8 cellular contexts compared by ENCODE assay signal in the genomic region with DNA sequence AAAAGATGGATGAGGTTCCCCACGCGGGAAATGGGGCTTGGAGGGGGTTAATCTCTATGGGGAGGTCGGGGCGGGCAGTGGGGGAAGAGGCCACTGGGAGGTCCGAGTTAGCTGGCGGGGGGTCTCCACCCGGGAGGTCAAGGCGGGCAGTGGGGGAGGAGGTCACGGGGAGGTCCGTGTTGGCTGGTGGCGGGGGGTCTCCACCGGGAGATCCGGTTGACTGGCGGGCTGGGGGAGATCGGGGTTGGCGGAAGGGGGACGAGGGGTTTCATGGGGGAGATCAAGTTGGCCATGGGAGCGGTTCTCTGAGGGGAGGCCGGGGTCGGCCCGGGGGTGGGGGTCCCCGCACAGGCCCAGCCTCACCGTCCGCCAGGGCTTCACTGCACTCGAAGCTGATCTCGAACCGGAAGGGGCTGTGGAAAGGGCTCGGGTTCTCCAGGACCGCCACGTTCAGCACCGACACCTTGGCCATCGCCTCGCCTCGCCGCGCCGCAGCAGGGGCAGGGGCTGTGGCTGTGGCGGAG. TPM values are rescaled to one million over a fixed set of nuclear protein-coding genes. Genes with fewer than 3 reads are reported as not detected.
DNase-seq lines count a peak whose midpoint lies in the region; ATAC-seq and TF ChIP-seq lines count a peak whose summit lies in the region.

No MANE protein-coding gene starts in this region.

- intact Hi-C loops in activated CD4-positive, alpha-beta T cell treated with anti-CD3 and anti-CD28 coated beads, Interleukin-2, amount 10 ng/mL, durations not matched to agents 24 days and 14 days (cut with micrococcal nuclease): loop anchor here (1.0 to 5.0 kb wide), 8 partner anchors 18 to 341 kb away; a partner anchor contains a TSS

- H3K27me3 ChIP-seq in kidney epithelial cell (ENCODE audit: control insufficient read depth, insufficient read depth, low read length) (no peaks in the 10 kb centered on the region), suprapubic skin (no peaks in the 10 kb centered on the region)

- H3K27ac ChIP-seq in suprapubic skin: no peak overlapping the region

- peaks cover 25% of the 10 kb centered on the region for H3K36me3 Mint-ChIP-seq in activated CD4-positive, alpha-beta T cell treated with anti-CD3 and anti-CD28 coated beads, Interleukin-2, amount 10 ng/mL, durations not matched to agents 24 days and 14 days (ENCODE audit: low read depth)
- H3K36me3 Mint-ChIP-seq in activated CD8-positive, alpha-beta T cell treated with anti-CD3 and anti-CD28 coated beads, Interleukin-2, amount 10 ng/mL, durations not matched to agents 7 days and 5 days (ENCODE audit: low read depth): peaks cover 41% of the 10 kb centered on the region

- no peak for TF ChIP-seq POLR2A in suprapubic skin (IDR thresholded peaks at IDR 0.05)

- peak overlapping the region; percentile 86 for H3K4me3 ChIP-seq in kidney epithelial cell (ENCODE audit: low read depth, low read length)
- H3K4me3 ChIP-seq in suprapubic skin: peak overlapping the region; percentile 58

- no peak for DNase-seq in activated CD4-positive, alpha-beta T cell treated with anti-CD3 and anti-CD28 coated beads, Interleukin-2, amount 10 ng/mL, durations not matched to agents 24 days and 14 days
- DNase-seq in activated CD4-positive, alpha-beta T cell treated with anti-CD3 and anti-CD28 coated beads for 4 hours: no peak
- DNase-seq in activated CD8-positive, alpha-beta T cell treated with anti-CD3 and anti-CD28 coated beads, Interleukin-2, amount 10 ng/mL, durations not matched to agents 7 days and 5 days: no peak
- DNase-seq in kidney epithelial cell (ENCODE audit: low read depth) (no peak), suprapubic skin (ENCODE audit: low spot score in 2 of 2) (no peak), HuH-7.5 (ENCODE audit: low spot score) (no peak)

- H3K36me3 ChIP-seq in kidney epithelial cell (ENCODE audit: control insufficient read depth, insufficient read depth, low read length) (no peaks in the 10 kb centered on the region), suprapubic skin (no peaks in the 10 kb centered on the region)

- no peak for ATAC-seq in activated CD8-positive, alpha-beta T cell treated with anti-CD3 and anti-CD28 coated beads, Interleukin-2, amount 10 ng/mL, durations not matched to agents 7 days and 5 days
- no peak for ATAC-seq in GM21717 (IDR thresholded peaks at IDR 0.05; ENCODE audit: unreplicated experiment)
- no peak for ATAC-seq in HG02610 (IDR thresholded peaks at IDR 0.05; ENCODE audit: unreplicated experiment)

- peak overlapping the region; percentile 83 for H3K4me3 Mint-ChIP-seq in activated CD4-positive, alpha-beta T cell treated with anti-CD3 and anti-CD28 coated beads, Interleukin-2, amount 10 ng/mL, durations not matched to agents 24 days and 14 days
- H3K4me3 Mint-ChIP-seq in activated CD8-positive, alpha-beta T cell treated with anti-CD3 and anti-CD28 coated beads, Interleukin-2, amount 10 ng/mL, durations not matched to agents 7 days and 5 days: peak overlapping the region; percentile 85

- TF ChIP-seq CTCF in kidney epithelial cell (IDR thresholded peaks at IDR 0.05; ENCODE audit: insufficient read depth, low read length, poor library complexity, severe bottlenecking) (no peak), suprapubic skin (IDR thresholded peaks at IDR 0.05) (no peak)

- WGBS in suprapubic skin: under 1% methylated on average over 14 of the region's 38 CpGs

- no peaks in the 10 kb centered on the region for H3K9me3 Mint-ChIP-seq in activated CD4-positive, alpha-beta T cell treated with anti-CD3 and anti-CD28 coated beads, Interleukin-2, amount 10 ng/mL, durations not matched to agents 24 days and 14 days
- no peaks in the 10 kb centered on the region for H3K9me3 Mint-ChIP-seq in activated CD8-positive, alpha-beta T cell treated with anti-CD3 and anti-CD28 coated beads, Interleukin-2, amount 10 ng/mL, durations not matched to agents 7 days and 5 days (ENCODE audit: insufficient read depth)

- no peaks in the 10 kb centered on the region for H3K9me3 ChIP-seq in suprapubic skin

- H3K27ac Mint-ChIP-seq in activated CD4-positive, alpha-beta T cell treated with anti-CD3 and anti-CD28 coated beads, Interleukin-2, amount 10 ng/mL, durations not matched to agents 24 days and 14 days: peak overlapping the region; percentile 96
- H3K27ac Mint-ChIP-seq in activated CD8-positive, alpha-beta T cell treated with anti-CD3 and anti-CD28 coated beads, Interleukin-2, amount 10 ng/mL, durations not matched to agents 7 days and 5 days: peak overlapping the region; percentile 94

- TF ChIP-seq EP300 in suprapubic skin (IDR thresholded peaks at IDR 0.05): no peak

- POLR2A ChIA-PET in activated CD8-positive, alpha-beta T cell treated with anti-CD3 and anti-CD28 coated beads, Interleukin-2, amount 10 ng/mL, durations not matched to agents 7 days and 5 days (lab: Charles Lee): interaction anchor here (0.9 to 2.3 kb wide), 30 partner anchors 10 to 367 kb away, joined by 3 to 11 read pairs (median 4); a partner anchor contains a TSS

- CTCF ChIA-PET in activated CD8-positive, alpha-beta T cell treated with anti-CD3 and anti-CD28 coated beads, Interleukin-2, amount 10 ng/mL, durations not matched to agents 7 days and 5 days (lab: Charles Lee): interaction anchor here (0.6 to 4.9 kb wide), 87 partner anchors 8 to 525 kb away, joined by 3 to 76 read pairs (median 4); a partner anchor contains a TSS

- H3K4me1 Mint-ChIP-seq in activated CD4-positive, alpha-beta T cell treated with anti-CD3 and anti-CD28 coated beads, Interleukin-2, amount 10 ng/mL, durations not matched to agents 24 days and 14 days: peaks cover 35% of the 10 kb centered on the region
- peaks cover 45% of the 10 kb centered on the region for H3K4me1 Mint-ChIP-seq in activated CD8-positive, alpha-beta T cell treated with anti-CD3 and anti-CD28 coated beads, Interleukin-2, amount 10 ng/mL, durations not matched to agents 7 days and 5 days (ENCODE audit: low read depth)

- H3K27me3 Mint-ChIP-seq in activated CD4-positive, alpha-beta T cell treated with anti-CD3 and anti-CD28 coated beads, Interleukin-2, amount 10 ng/mL, durations not matched to agents 24 days and 14 days: no peaks in the 10 kb centered on the region
- H3K27me3 Mint-ChIP-seq in activated CD8-positive, alpha-beta T cell treated with anti-CD3 and anti-CD28 coated beads, Interleukin-2, amount 10 ng/mL, durations not matched to agents 7 days and 5 days (ENCODE audit: low read depth): no peaks in the 10 kb centered on the region

- peaks cover 29% of the 10 kb centered on the region for H3K4me1 ChIP-seq in suprapubic skin

RNA-seq across cellular contexts. Expression of a gene that starts 0.3 kb away (rescaled TPM):
- 85.8 and 90.2 TPM in 2 replicates for total RNA-seq in activated CD4-positive, alpha-beta T cell treated with anti-CD3 and anti-CD28 coated beads, Interleukin-2, amount 10 ng/mL, durations not matched to agents 24 days and 14 days
- 100 to 1,000 TPM; 131 TPM for total RNA-seq in activated CD8-positive, alpha-beta T cell treated with anti-CD3 and anti-CD28 coated beads, Interleukin-2, amount 10 ng/mL, durations not matched to agents 7 days and 5 days
- total RNA-seq in kidney epithelial cell: 4.4 and 5.7 TPM in 2 replicates
- 1 to 10 TPM; 3.4 to 8.8 (median 7.8) TPM for total RNA-seq in suprapubic skin

RNA-seq across cellular contexts. Expression of a gene that starts 18.5 kb away (rescaled TPM):
- total RNA-seq in activated CD4-positive, alpha-beta T cell treated with anti-CD3 and anti-CD28 coated beads, Interleukin-2, amount 10 ng/mL, durations not matched to agents 24 days and 14 days: 62.6 and 64.7 TPM in 2 replicates
- total RNA-seq in activated CD8-positive, alpha-beta T cell treated with anti-CD3 and anti-CD28 coated beads, Interleukin-2, amount 10 ng/mL, durations not matched to agents 7 days and 5 days: 10 to 100 TPM; 69.2 to 72.4 TPM
- total RNA-seq in kidney epithelial cell (37.3 and 44.5 TPM in 2 replicates), suprapubic skin (10 to 100 TPM; 22.1 to 42.6 (median 31.2) TPM)

RNA-seq across cellular contexts. Expression of a gene that starts 45.5 kb away (rescaled TPM):
- 147 and 152 TPM in 2 replicates for total RNA-seq in activated CD4-positive, alpha-beta T cell treated with anti-CD3 and anti-CD28 coated beads, Interleukin-2, amount 10 ng/mL, durations not matched to agents 24 days and 14 days
- 10 to 100 TPM; 72.0 to 76.1 TPM for total RNA-seq in activated CD8-positive, alpha-beta T cell treated with anti-CD3 and anti-CD28 coated beads, Interleukin-2, amount 10 ng/mL, durations not matched to agents 7 days and 5 days
- total RNA-seq in kidney epithelial cell (21.8 and 42.0 TPM in 2 replicates), suprapubic skin (10 to 100 TPM; 22.4 to 34.9 (median 29.1) TPM)

RNA-seq across cellular contexts. Expression of a gene that starts 50.5 kb away (rescaled TPM):
- 0.54 and 0.58 TPM in 2 replicates for total RNA-seq in activated CD4-positive, alpha-beta T cell treated with anti-CD3 and anti-CD28 coated beads, Interleukin-2, amount 10 ng/mL, durations not matched to agents 24 days and 14 days
- not detected for total RNA-seq in activated CD8-positive, alpha-beta T cell treated with anti-CD3 and anti-CD28 coated beads, Interleukin-2, amount 10 ng/mL, durations not matched to agents 7 days and 5 days
- total RNA-seq in kidney epithelial cell (not detected in 2 replicates), suprapubic skin (not detected)
